28 cellular contexts compared by ENCODE assay signal in the genomic region with DNA sequence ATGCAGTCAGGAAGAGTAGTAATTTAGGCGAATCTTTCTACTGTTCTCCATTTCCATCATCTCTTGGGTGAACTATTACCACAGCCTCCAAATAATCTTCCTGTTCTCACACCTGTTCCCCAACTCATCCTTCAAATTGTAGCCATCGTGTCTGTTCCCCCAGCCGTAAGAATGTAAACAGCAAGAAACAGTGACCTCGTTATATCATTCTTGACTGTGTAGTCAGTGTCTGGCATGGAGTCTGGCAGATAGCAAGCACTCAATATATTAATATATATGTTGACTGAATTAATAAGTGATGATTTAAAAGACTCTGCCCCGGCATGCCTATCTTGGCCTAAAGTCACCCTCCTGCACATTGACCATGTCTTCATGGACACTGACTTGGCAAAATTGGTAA. TPM values are rescaled to one million over a fixed set of nuclear protein-coding genes. Genes with fewer than 3 reads are reported as not detected.
DNase-seq lines count a peak whose midpoint lies in the region; ATAC-seq, FAIRE-seq and TF ChIP-seq lines count a peak whose summit lies in the region.
"Had no signal": no experiment of that assay in that cellular context is flagged by ENCODE, and none has a peak within 500 bp of the region (broad histone marks: within the 10 kb centered on the region; RNA-seq: fewer than 3 reads in every experiment).

No MANE protein-coding gene starts in this region.

- POLR2A ChIA-PET in CD4-positive, alpha-beta T cell (lab: Charles Lee), result interaction anchor here (5.2 kb wide), 1 partner anchor 31 kb away, joined by 74 read pairs; the partner anchor contains the start of gene ARHGDIB

- H3K27me3 ChIP-seq in CD4-positive, alpha-beta T cell (ENCODE audit: control insufficient read depth, insufficient read depth, low read length), result no peaks in the 10 kb centered on the region
- H3K27me3 ChIP-seq in MM.1S (replicated peaks; ENCODE audit: insufficient read depth, low read length), result no peaks in the 10 kb centered on the region
- H3K27me3 ChIP-seq in trophoblast cell (ENCODE audit: insufficient read depth, low read length), result no peaks in the 10 kb centered on the region
- H3K27me3 ChIP-seq: ascending aorta, left lung, MG63, Peyer's patch, sigmoid colon, transverse colon had no signal

- CTCF ChIA-PET in CD4-positive, alpha-beta T cell (lab: Charles Lee), result interaction anchor here (1.5 kb wide), 1 partner anchor 55 kb away, joined by 3 read pairs; the partner anchor contains the start of gene ERP27

- H3K79me2 ChIP-seq in MM.1S (ENCODE audit: low read length), result no peaks in the 10 kb centered on the region
- no peaks in the 10 kb centered on the region for H3K79me2 ChIP-seq in trophoblast cell (ENCODE audit: control insufficient read depth, insufficient read depth, low read length, poor library complexity)

- no peaks in the 10 kb centered on the region for H3K9me2 ChIP-seq in MM.1S (replicated peaks; ENCODE audit: insufficient read depth, low read length)

- H3F3A ChIP-seq in MM.1S (ENCODE audit: insufficient read depth, low read length), result peaks cover 12% of the 10 kb centered on the region; the same call in 1 of the 2 replicates

- no peak overlapping the region for H3K18ac ChIP-seq in trophoblast cell (ENCODE audit: low read length)

- no peak overlapping the region for H3K4me3 Mint-ChIP-seq in CD4-positive, alpha-beta T cell
- H3K4me3 Mint-ChIP-seq: activated CD4-positive, alpha-beta T cell treated with anti-CD3 and anti-CD28 coated beads for 36 hours; activated CD8-positive, alpha-beta T cell treated with anti-CD3 and anti-CD28 coated beads for 36 hours; CD14-positive monocyte had no signal

- no peak overlapping the region for H3K23ac ChIP-seq in trophoblast cell (ENCODE audit: low read length)

- WGBS in trophoblast cell (ENCODE audit: extremely low coverage, insufficient coverage, insufficient read length), result no CpG with 5 or more reads among the region's 5 CpGs

- no peak for TF ChIP-seq CTCF in CD4-positive, alpha-beta T cell (IDR thresholded peaks at IDR 0.05)
- TF ChIP-seq CTCF in MM.1S (IDR thresholded peaks at IDR 0.05; ENCODE audit: low read length) (no peak), choroid plexus epithelial cell (conservative IDR thresholded peaks at IDR 0.05; ENCODE audit: low read depth, low read length) (no peak), D721Med (IDR thresholded peaks at IDR 0.05; ENCODE audit: insufficient read depth, missing control alignments) (no peak)

- no peak overlapping the region for H4K12ac ChIP-seq in trophoblast cell (ENCODE audit: low read depth, low read length)

- ATAC-seq in CD4-positive, alpha-beta T cell (ENCODE audit: poor library complexity), result no peak
- ATAC-seq in HG02981 (IDR thresholded peaks at IDR 0.05; ENCODE audit: unreplicated experiment), result no peak
- ATAC-seq: K562 had no signal

- no peak overlapping the region for H3K27ac ChIP-seq in CD4-positive, alpha-beta T cell (ENCODE audit: low read depth, low read length)
- H3K27ac ChIP-seq in MM.1S (ENCODE audit: low read length) (peak overlapping the region; percentile 18; the same call in 1 of the 2 replicates), trophoblast cell (ENCODE audit: low read depth, low read length) (no peak overlapping the region)
- H3K27ac ChIP-seq: left lung had no signal

- H3K27me3 Mint-ChIP-seq in CD4-positive, alpha-beta T cell, result no peaks in the 10 kb centered on the region
- H3K27me3 Mint-ChIP-seq: activated CD4-positive, alpha-beta T cell treated with anti-CD3 and anti-CD28 coated beads for 36 hours; activated CD8-positive, alpha-beta T cell treated with anti-CD3 and anti-CD28 coated beads for 36 hours had no signal

- H3K36me3 ChIP-seq in MM.1S (replicated peaks; ENCODE audit: insufficient read depth, low read length), result no peaks in the 10 kb centered on the region
- H3K36me3 ChIP-seq in trophoblast cell (ENCODE audit: control insufficient read depth in 1 of 2, insufficient read depth in 2 of 2, low read length in 2 of 2), result no peaks in the 10 kb centered on the region
- H3K36me3 ChIP-seq: ascending aorta, left lung, MG63, Peyer's patch, sigmoid colon, transverse colon had no signal

- H2AFZ ChIP-seq in MM.1S (ENCODE audit: low read length) (no peak overlapping the region), trophoblast cell (ENCODE audit: insufficient read depth, low read length, poor library complexity) (no peak overlapping the region)

- no peaks in the 10 kb centered on the region for H4K20me1 ChIP-seq in MM.1S (ENCODE audit: insufficient read depth, low read length)

- no peak overlapping the region for H3K4me3 ChIP-seq in MM.1S (ENCODE audit: low read length)
- H3K4me3 ChIP-seq in choroid plexus epithelial cell (ENCODE audit: low read depth, low read length), result no peak overlapping the region
- no peak overlapping the region for H3K4me3 ChIP-seq in trophoblast cell (ENCODE audit: low read depth, low read length)
- H3K4me3 ChIP-seq: ascending aorta, K562, left lung, MG63, Peyer's patch, sigmoid colon, transverse colon had no signal

- H3K4me1 ChIP-seq in MM.1S (ENCODE audit: low read length) (peaks cover 41% of the 10 kb centered on the region), trophoblast cell (ENCODE audit: control insufficient read depth in 1 of 2, insufficient read depth in 2 of 2, low read length in 2 of 2) (peaks cover 6 to 9% of the 10 kb centered on the region in 2 experiments)
- H3K4me1 ChIP-seq: Peyer's patch had no signal

- H2BK5ac ChIP-seq in trophoblast cell (ENCODE audit: low read depth, low read length, poor library complexity), result no peak overlapping the region

- H3K9me3 ChIP-seq in CD4-positive, alpha-beta T cell (ENCODE audit: control insufficient read depth, low read length), result no peaks in the 10 kb centered on the region
- H3K9me3 ChIP-seq in MM.1S (replicated peaks; ENCODE audit: insufficient read depth, low read length), result no peaks in the 10 kb centered on the region
- H3K9me3 ChIP-seq in trophoblast cell (ENCODE audit: insufficient read depth, low read depth, low read length), result no peaks in the 10 kb centered on the region
- H3K9me3 ChIP-seq: ascending aorta, Peyer's patch, sigmoid colon, transverse colon had no signal

- peaks cover 6% of the 10 kb centered on the region for H3K9me3 Mint-ChIP-seq in CD4-positive, alpha-beta T cell

- H3K14ac ChIP-seq in trophoblast cell (ENCODE audit: low read length), result peak overlapping the region; percentile 37

- no peak for DNase-seq in CD4-positive, alpha-beta T cell
- DNase-seq in MM.1S (no peak), choroid plexus epithelial cell (ENCODE audit: low read depth) (peak; percentile 11), trophoblast cell (peak in 1 of 2 donors; percentile 28), D721Med (ENCODE audit: insufficient read length, low spot score) (no peak)
- DNase-seq in stimulated activated CD4-positive, alpha-beta T cell treated with anti-CD3 and anti-CD28 coated beads, Interleukin-12 subunit alpha, Interleukin-12 subunit beta, amount 100 ng/mL, for 4 hours, result no peak
- DNase-seq: activated effector memory CD4-positive, alpha-beta T cell treated with Interleukin-2 at 50 U/mL for 16 hours; central memory CD4-positive, alpha-beta T cell; NCI-H2029; nucleus accumbens; Peyer's patch; SHP77; sigmoid colon; transverse colon had no signal

- H3K36me3 Mint-ChIP-seq in CD4-positive, alpha-beta T cell (ENCODE audit: low read depth), result no peaks in the 10 kb centered on the region
- H3K36me3 Mint-ChIP-seq: CD14-positive monocyte had no signal

- peaks cover 36% of the 10 kb centered on the region for H3K4me1 Mint-ChIP-seq in CD4-positive, alpha-beta T cell (ENCODE audit: low read depth)

- intact Hi-C loops in CD4-positive, alpha-beta T cell (cut with DNase I, micrococcal nuclease), result loop anchor here (2.0 to 10.0 kb wide), 3 partner anchors 28 to 758 kb away; no protein-coding TSS in a partner anchor

- peak overlapping the region; percentile 46 for H2AK5ac ChIP-seq in trophoblast cell (ENCODE audit: low read length)

- H2BK120ac ChIP-seq in trophoblast cell (ENCODE audit: insufficient read depth, low read length, poor library complexity), result no peak overlapping the region

- H4K91ac ChIP-seq in trophoblast cell (ENCODE audit: low read depth, low read length), result no peak overlapping the region

- no peak overlapping the region for H3K9ac ChIP-seq in MM.1S (ENCODE audit: low read length)
- H3K9ac ChIP-seq in trophoblast cell (ENCODE audit: low read length), result no peak overlapping the region

- H2BK12ac ChIP-seq in trophoblast cell (ENCODE audit: low read length), result peak overlapping the region; percentile 69

- peak overlapping the region; percentile 82 for H3K27ac Mint-ChIP-seq in CD4-positive, alpha-beta T cell

- no peak for FAIRE-seq in D721Med (lab: Jason Lieb, UNC)
- FAIRE-seq: HTR-8/SVneo, islet of Langerhans, K562 had no signal

- H3K4me2 ChIP-seq in MM.1S (ENCODE audit: low read depth, low read length) (0 out of 2 replicates have a peak overlapping the region, but pooled peaks have one; percentile 42), trophoblast cell (ENCODE audit: low read length) (no peak overlapping the region)

- H4K8ac ChIP-seq in trophoblast cell (ENCODE audit: low read depth, low read length), result peak overlapping the region; percentile 28

- H3K79me1 ChIP-seq in trophoblast cell (ENCODE audit: low read length), result peaks cover 10% of the 10 kb centered on the region

- no peak overlapping the region for H3K4ac ChIP-seq in trophoblast cell (ENCODE audit: low read depth, low read length)

RNA-seq across cellular contexts. Expression of gene PDE6H, which starts 20.3 kb away (rescaled TPM):
- total RNA-seq in CD4-positive, alpha-beta T cell, result not detected
- not detected in 2 replicates for polyA plus RNA-seq in trophoblast cell (2013)
- total RNA-seq: activated CD8-positive, alpha-beta T cell treated with anti-CD3 and anti-CD28 coated beads for 36 hours; activated naive CD4-positive, alpha-beta T cell treated with anti-CD3 and anti-CD28 coated beads, Interleukin-2, amount 50 U/mL, for 72 hours; ascending aorta; H4; K562; left lung; Peyer's patch; pulmonary artery endothelial cell; sigmoid colon; transverse colon had no signal
- polyA plus RNA-seq: AG04450, sigmoid colon had no signal

RNA-seq across cellular contexts. Expression of gene ARHGDIB, which starts 31.7 kb away (rescaled TPM):
- total RNA-seq in CD4-positive, alpha-beta T cell, result 100 to 1,000 TPM; 872 to 942 TPM
- polyA plus RNA-seq in trophoblast cell (2013), result 144 and 156 TPM in 2 replicates

RNA-seq across cellular contexts. Expression of gene ERP27, which starts 54.8 kb away (rescaled TPM):
- 10 to 100 TPM; 16.2 to 17.1 TPM for total RNA-seq in CD4-positive, alpha-beta T cell
- polyA plus RNA-seq in trophoblast cell (2013), result 42.0 and 49.0 TPM in 2 replicates
- total RNA-seq: ascending aorta, H4, sigmoid colon had no signal
- polyA plus RNA-seq: AG04450, K562 had no signal
